Comparison of ENCODE assay signal across 10 cellular contexts in the genomic region with DNA sequence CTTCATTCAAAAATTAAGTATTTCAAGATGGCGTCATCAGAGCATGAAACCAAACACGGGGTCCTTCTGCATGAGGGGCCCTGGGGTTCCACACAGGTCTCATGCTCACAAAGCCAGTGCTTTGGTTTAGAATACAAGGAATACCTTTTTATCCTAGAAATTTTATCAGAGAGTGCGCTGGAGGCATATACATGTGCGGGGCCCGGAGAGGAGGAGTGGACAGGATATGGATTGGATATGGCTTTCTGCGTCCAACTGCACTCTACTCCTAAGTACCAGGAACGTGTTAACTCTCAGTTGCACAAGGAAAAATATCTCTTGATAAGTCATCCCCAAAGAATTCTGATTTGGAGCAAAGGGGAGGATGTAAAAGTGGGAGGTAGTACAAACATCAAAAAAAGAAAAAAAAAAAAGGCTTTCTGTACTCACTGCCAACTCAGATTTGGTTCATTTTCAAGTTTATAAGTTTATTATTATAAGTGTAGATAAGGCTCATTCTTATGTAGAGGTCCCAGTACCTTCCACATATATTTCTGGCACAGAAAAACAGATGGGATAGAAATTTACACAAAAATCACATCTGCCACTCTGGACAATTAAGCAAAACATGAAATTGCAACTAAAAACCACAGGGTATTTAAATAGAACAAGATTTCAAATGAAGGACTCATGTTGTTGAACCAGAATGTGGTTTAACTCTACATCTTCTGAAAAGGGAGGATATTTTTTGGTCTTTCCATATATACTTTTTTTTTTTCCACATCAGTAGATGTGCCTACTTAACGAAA.
DNase-seq lines count a peak whose midpoint lies in the region; ATAC-seq, FAIRE-seq and TF ChIP-seq lines count a peak whose summit lies in the region.
"Had no signal": no experiment of that assay in that cellular context is flagged by ENCODE, and none has a peak within 500 bp of the region (broad histone marks: within the 10 kb centered on the region; RNA-seq: fewer than 3 reads in every experiment).

No MANE protein-coding gene starts in this region.

- ATAC-seq in activated CD4-positive, alpha-beta T cell treated with anti-CD3 and anti-CD28 coated beads for 36 hours: no peak

- no peaks in the 10 kb centered on the region for H3K9me3 ChIP-seq in MM.1S (replicated peaks; ENCODE audit: insufficient read depth, low read length)
- no peaks in the 10 kb centered on the region for H3K9me3 ChIP-seq in muscle layer of duodenum (ENCODE audit: control insufficient read depth in 1 of 2, low read length in 2 of 2)
- H3K9me3 ChIP-seq: BLaER1 had no signal

- no peak overlapping the region for H3K4me3 Mint-ChIP-seq in activated CD4-positive, alpha-beta T cell treated with anti-CD3 and anti-CD28 coated beads for 36 hours
- H3K4me3 Mint-ChIP-seq in activated CD4-positive, alpha-beta T cell treated with anti-CD3 and anti-CD28 coated beads, Interleukin-2, amount 10 ng/mL, durations not matched to agents 7 days and 5 days: no peak overlapping the region
- H3K4me3 Mint-ChIP-seq: IgD-negative memory B cell had no signal

- no peak overlapping the region for H3K27ac Mint-ChIP-seq in activated CD4-positive, alpha-beta T cell treated with anti-CD3 and anti-CD28 coated beads for 36 hours
- H3K27ac Mint-ChIP-seq in activated CD4-positive, alpha-beta T cell treated with anti-CD3 and anti-CD28 coated beads, Interleukin-2, amount 10 ng/mL, durations not matched to agents 7 days and 5 days: no peak overlapping the region

- TF ChIP-seq CTCF in MM.1S (IDR thresholded peaks at IDR 0.05; ENCODE audit: low read length): no peak

- H3K9me2 ChIP-seq in MM.1S (replicated peaks; ENCODE audit: insufficient read depth, low read length): no peaks in the 10 kb centered on the region

- H3K27ac ChIP-seq in ACC112 (ENCODE audit: low read depth, low read length): peak overlapping the region; percentile 97
- H3K27ac ChIP-seq in MM.1S (ENCODE audit: low read length): peak overlapping the region; percentile 64
- peak overlapping the region; percentile 9 for H3K27ac ChIP-seq in muscle layer of duodenum (ENCODE audit: low read length)
- H3K27ac ChIP-seq: BLaER1 had no signal

- H2AFZ ChIP-seq in ACC112 (ENCODE audit: low read length, unreplicated experiment) (no peak overlapping the region), MM.1S (ENCODE audit: low read length) (peak overlapping the region; percentile 0; the same call in 1 of the 2 replicates)

- peak overlapping the region; percentile 37 for H3K4me2 ChIP-seq in MM.1S (ENCODE audit: low read depth, low read length)
- H3K4me2 ChIP-seq: BLaER1 had no signal

- CTCF ChIA-PET in activated CD4-positive, alpha-beta T cell treated with anti-CD3 and anti-CD28 coated beads for 36 hours (lab: Charles Lee): no interaction called here
- CTCF ChIA-PET in activated CD4-positive, alpha-beta T cell treated with anti-CD3 and anti-CD28 coated beads, Interleukin-2, amount 10 ng/mL, durations not matched to agents 7 days and 5 days (lab: Charles Lee): no interaction called here

- no peaks in the 10 kb centered on the region for H3K4me1 Mint-ChIP-seq in activated CD4-positive, alpha-beta T cell treated with anti-CD3 and anti-CD28 coated beads for 36 hours
- no peaks in the 10 kb centered on the region for H3K4me1 Mint-ChIP-seq in activated CD4-positive, alpha-beta T cell treated with anti-CD3 and anti-CD28 coated beads, Interleukin-2, amount 10 ng/mL, durations not matched to agents 7 days and 5 days
- H3K4me1 Mint-ChIP-seq: IgD-negative memory B cell had no signal

- H3K4me3 ChIP-seq in ACC112 (ENCODE audit: low read depth, low read length) (peak overlapping the region; percentile 24; the same call in 1 of the 2 replicates), MM.1S (ENCODE audit: low read length) (no peak overlapping the region), muscle layer of duodenum (ENCODE audit: low read depth in 1 of 2, low read length in 2 of 2) (no peak overlapping the region), H7 (ENCODE audit: insufficient read depth, low read depth, low read length) (no peak overlapping the region)
- H3K4me3 ChIP-seq: BLaER1 had no signal

- intact Hi-C loops in activated CD4-positive, alpha-beta T cell treated with anti-CD3 and anti-CD28 coated beads for 36 hours (cut with DNase I, micrococcal nuclease): no loop called here

- no peaks in the 10 kb centered on the region for H3K36me3 Mint-ChIP-seq in activated CD4-positive, alpha-beta T cell treated with anti-CD3 and anti-CD28 coated beads for 36 hours (ENCODE audit: low read depth)
- H3K36me3 Mint-ChIP-seq in activated CD4-positive, alpha-beta T cell treated with anti-CD3 and anti-CD28 coated beads, Interleukin-2, amount 10 ng/mL, durations not matched to agents 7 days and 5 days (ENCODE audit: low read depth): no peaks in the 10 kb centered on the region
- H3K36me3 Mint-ChIP-seq: IgD-negative memory B cell had no signal

- peaks cover 12% of the 10 kb centered on the region for H3F3A ChIP-seq in MM.1S (ENCODE audit: insufficient read depth, low read length)

- H3K4me1 ChIP-seq in ACC112 (ENCODE audit: control insufficient read depth, insufficient read depth, low read length, unreplicated experiment) (peaks cover 76% of the 10 kb centered on the region), MM.1S (ENCODE audit: low read length) (peaks cover 38% of the 10 kb centered on the region), muscle layer of duodenum (ENCODE audit: control insufficient read depth in 1 of 2, insufficient read depth in 2 of 2, low read length in 2 of 2) (peaks cover 17 to 39% of the 10 kb centered on the region in 2 donors)
- H3K4me1 ChIP-seq: BLaER1 had no signal

- H4K20me1 ChIP-seq in MM.1S (ENCODE audit: insufficient read depth, low read length): no peaks in the 10 kb centered on the region

- FAIRE-seq in endometrium (lab: Jason Lieb, UNC): peak; percentile 83

- H3K27me3 ChIP-seq in ACC112 (ENCODE audit: insufficient read depth, low read length) (no peaks in the 10 kb centered on the region), MM.1S (replicated peaks; ENCODE audit: insufficient read depth, low read length) (no peaks in the 10 kb centered on the region), muscle layer of duodenum (ENCODE audit: low read depth, low read length) (no peaks in the 10 kb centered on the region), H7 (ENCODE audit: control insufficient read depth, insufficient read depth, low read length) (no peaks in the 10 kb centered on the region)
- H3K27me3 ChIP-seq: BLaER1 had no signal

- POLR2A ChIA-PET in activated CD4-positive, alpha-beta T cell treated with anti-CD3 and anti-CD28 coated beads for 36 hours (lab: Charles Lee): no interaction called here
- POLR2A ChIA-PET in activated CD4-positive, alpha-beta T cell treated with anti-CD3 and anti-CD28 coated beads, Interleukin-2, amount 10 ng/mL, durations not matched to agents 7 days and 5 days (lab: Charles Lee): no interaction called here

- peak overlapping the region; percentile 8; the same call in 1 of the 2 replicates for H3K9ac ChIP-seq in MM.1S (ENCODE audit: low read length)
- H3K9ac ChIP-seq: BLaER1 had no signal

- H3K36me3 ChIP-seq in ACC112 (ENCODE audit: insufficient read depth, low read length) (no peaks in the 10 kb centered on the region), MM.1S (replicated peaks; ENCODE audit: insufficient read depth, low read length) (no peaks in the 10 kb centered on the region), muscle layer of duodenum (ENCODE audit: control insufficient read depth in 1 of 2, insufficient read depth in 2 of 2, low read length in 2 of 2) (no peaks in the 10 kb centered on the region), H7 (replicated peaks; ENCODE audit: control insufficient read depth, insufficient read depth, low read length) (no peaks in the 10 kb centered on the region)

- DNase-seq in MM.1S: peak; percentile 68
- DNase-seq in H7: no peak
- no peak for DNase-seq in activated CD4-positive, alpha-beta T cell treated with anti-CD3 and anti-CD28 coated beads for 36 hours
- no peak for DNase-seq in activated CD4-positive, alpha-beta T cell treated with anti-CD3 and anti-CD28 coated beads, Interleukin-2, amount 10 ng/mL, durations not matched to agents 7 days and 5 days
- DNase-seq in NAMALWA (ENCODE audit: low spot score): no peak

- H3K27me3 Mint-ChIP-seq in activated CD4-positive, alpha-beta T cell treated with anti-CD3 and anti-CD28 coated beads for 36 hours: no peaks in the 10 kb centered on the region
- no peaks in the 10 kb centered on the region for H3K27me3 Mint-ChIP-seq in activated CD4-positive, alpha-beta T cell treated with anti-CD3 and anti-CD28 coated beads, Interleukin-2, amount 10 ng/mL, durations not matched to agents 7 days and 5 days

- no peaks in the 10 kb centered on the region for H3K9me3 Mint-ChIP-seq in activated CD4-positive, alpha-beta T cell treated with anti-CD3 and anti-CD28 coated beads for 36 hours (ENCODE audit: low read depth)
- no peaks in the 10 kb centered on the region for H3K9me3 Mint-ChIP-seq in activated CD4-positive, alpha-beta T cell treated with anti-CD3 and anti-CD28 coated beads, Interleukin-2, amount 10 ng/mL, durations not matched to agents 7 days and 5 days
- H3K9me3 Mint-ChIP-seq: IgD-negative memory B cell had no signal

- H3K79me2 ChIP-seq in ACC112 (ENCODE audit: control insufficient read depth, insufficient read depth, low read length, unreplicated experiment) (no peaks in the 10 kb centered on the region), MM.1S (ENCODE audit: low read length) (no peaks in the 10 kb centered on the region)

Comparison
In these comparisons a context has a peak if more than half of its experiments do, and no peak if none do; other contexts are left out.
1. H3K27ac ChIP-seq: peak in every context shown above with its lines; median percentile 97 in ACC112; 64 in MM.1S; 9 in muscle layer of duodenum.